In the genomic region with DNA sequence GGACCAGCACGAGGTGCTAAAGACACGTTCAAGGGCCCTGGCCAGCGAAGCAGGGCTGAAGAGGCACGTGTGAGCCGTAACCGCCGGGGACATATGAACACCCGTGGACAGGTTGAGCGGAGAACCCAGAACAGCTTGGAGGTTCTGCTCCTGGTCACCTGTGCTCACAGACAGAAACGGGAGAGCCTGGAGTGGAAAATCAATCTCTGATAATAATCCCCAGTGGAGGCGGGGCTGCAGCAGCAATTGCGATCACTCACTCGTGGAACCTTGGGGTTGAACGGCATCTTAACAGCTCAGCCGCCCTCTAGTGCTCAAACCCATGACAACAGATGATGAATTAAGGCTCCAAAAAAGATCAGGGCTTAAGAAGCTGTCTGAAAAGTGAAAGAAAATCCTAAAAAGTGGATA, we compare ENCODE assay signal across 1 cellular context.
TF ChIP-seq lines count a peak whose summit lies in the region.

No MANE protein-coding gene starts in this region.

TF ChIP-seq in IMR-90, 13 proteins besides CTCF, POLR2A, EP300 and RAD21 (continued from another document):
- TF ChIP-seq CEBPB (IDR thresholded peaks at IDR 0.05; ENCODE audit: low read depth, low read length) (no peak), NFE2L2 (IDR thresholded peaks at IDR 0.05; ENCODE audit: low read depth, low read length) (no peak), MAZ (IDR thresholded peaks at IDR 0.05; ENCODE audit: borderline replicate concordance, low read depth, low read length) (no peak), CHD1 (IDR thresholded peaks at IDR 0.05; ENCODE audit: low read depth, low read length) (no peak), RFX5 (IDR thresholded peaks at IDR 0.05; ENCODE audit: low read depth, low read length) (peak; percentile 43; the same call in 1 of the 2 replicates), MXI1 (IDR thresholded peaks at IDR 0.05; ENCODE audit: borderline replicate concordance, low read depth, low read length) (no peak), FOS (IDR thresholded peaks at IDR 0.05; ENCODE audit: low read depth, low read length) (no peak), BHLHE40 (IDR thresholded peaks at IDR 0.05; ENCODE audit: low read depth, low read length) (no peak)
- TF ChIP-seq, protein P1, sequence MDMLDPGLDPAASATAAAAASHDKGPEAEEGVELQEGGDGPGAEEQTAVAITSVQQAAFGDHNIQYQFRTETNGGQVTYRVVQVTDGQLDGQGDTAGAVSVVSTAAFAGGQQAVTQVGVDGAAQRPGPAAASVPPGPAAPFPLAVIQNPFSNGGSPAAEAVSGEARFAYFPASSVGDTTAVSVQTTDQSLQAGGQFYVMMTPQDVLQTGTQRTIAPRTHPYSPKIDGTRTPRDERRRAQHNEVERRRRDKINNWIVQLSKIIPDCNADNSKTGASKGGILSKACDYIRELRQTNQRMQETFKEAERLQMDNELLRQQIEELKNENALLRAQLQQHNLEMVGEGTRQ (IDR thresholded peaks at IDR 0.05; ENCODE audit: low read depth, low read length): no peak
